In the genomic region with DNA sequence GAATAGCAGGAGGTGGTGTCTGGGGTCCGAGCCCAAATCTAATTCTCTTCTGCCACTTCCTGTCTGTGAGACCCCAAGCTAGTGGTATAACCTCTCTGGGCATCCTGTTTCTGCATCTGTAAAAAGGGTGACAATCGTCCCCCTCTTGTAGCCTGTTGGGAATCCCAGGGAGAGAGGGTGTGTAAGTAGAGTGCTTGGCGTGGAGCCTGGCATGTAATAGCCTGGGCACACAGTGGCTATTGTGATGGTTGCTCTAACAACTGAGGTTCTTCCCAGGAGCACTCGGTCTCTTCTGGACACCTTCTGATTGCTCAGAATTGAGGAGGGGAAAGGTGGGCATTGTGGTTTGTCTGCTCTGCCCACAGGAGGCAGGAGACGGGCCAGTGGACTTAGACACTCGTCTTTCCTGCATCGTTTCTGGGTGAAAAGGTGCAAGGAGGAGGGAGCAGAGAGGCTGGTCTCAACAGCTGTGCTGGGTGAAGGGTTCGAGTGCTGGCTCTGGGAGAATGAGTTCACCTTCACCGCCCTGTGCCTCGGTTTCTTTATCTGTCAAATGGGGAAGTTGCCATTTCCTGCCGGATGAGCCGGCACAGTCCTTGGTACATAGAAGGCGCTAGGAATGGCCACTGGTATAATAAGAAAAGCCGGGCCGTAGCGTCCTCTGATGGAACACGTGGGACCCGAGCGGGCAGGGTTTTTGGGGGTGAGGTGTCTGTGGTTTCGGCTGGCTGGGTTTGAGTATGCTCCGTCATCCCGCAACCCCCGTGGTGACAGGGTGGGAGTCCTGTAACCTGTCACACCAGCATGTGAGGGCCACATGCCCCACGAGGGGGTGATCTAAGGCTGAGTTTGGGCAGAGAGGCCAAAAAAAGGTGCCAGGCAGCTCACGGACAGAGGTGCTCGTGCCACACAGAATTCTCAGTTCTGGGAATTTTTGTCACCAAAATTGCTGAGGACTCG, we compare ENCODE assay signal across 9 cellular contexts. TPM values are rescaled to one million over a fixed set of nuclear protein-coding genes. Genes with fewer than 3 reads are reported as not detected.
DNase-seq lines count a peak whose midpoint lies in the region; ATAC-seq and TF ChIP-seq lines count a peak whose summit lies in the region.
"Had no signal": no experiment of that assay in that cellular context is flagged by ENCODE, and none has a peak within 500 bp of the region (broad histone marks: within the 10 kb centered on the region; RNA-seq: fewer than 3 reads in every experiment).

No MANE protein-coding gene starts in this region.

- H3K9ac ChIP-seq in neuronal stem cell (ENCODE audit: low read depth, low read length, poor library complexity): no peak overlapping the region

- H3K23ac ChIP-seq in neuronal stem cell (ENCODE audit: low read depth, low read length, poor library complexity): no peak overlapping the region

- no peaks in the 10 kb centered on the region for H3K27me3 ChIP-seq in neuronal stem cell (ENCODE audit: control insufficient read depth in 3 of 3, insufficient read depth in 3 of 3, low read depth in 1 of 3, low read length in 3 of 3)

- no peak overlapping the region for H3K4me2 ChIP-seq in neuronal stem cell (ENCODE audit: insufficient read depth, low read length, poor library complexity, severe bottlenecking)

- H3K36me3 ChIP-seq in neuronal stem cell (replicated peaks in 1 of 2; ENCODE audit: control insufficient read depth in 2 of 2, insufficient read depth in 2 of 2, low read length in 2 of 2): peaks cover 4 to 36% of the 10 kb centered on the region in 2 donors

- no peak overlapping the region for H2BK15ac ChIP-seq in neuronal stem cell (ENCODE audit: low read length)

- H3K27ac ChIP-seq in neuronal stem cell (replicated peaks; ENCODE audit: low read length): no peak overlapping the region

- peak overlapping the region; percentile 51 for H3K18ac ChIP-seq in neuronal stem cell (ENCODE audit: low read length)

- H2BK5ac ChIP-seq in neuronal stem cell (ENCODE audit: low read length): no peak overlapping the region

- peak overlapping the region; percentile 3 for H4K8ac ChIP-seq in neuronal stem cell (ENCODE audit: low read depth, low read length)

- no peak overlapping the region for H2BK12ac ChIP-seq in neuronal stem cell (ENCODE audit: low read length)

- no peaks in the 10 kb centered on the region for H3K9me3 ChIP-seq in neuronal stem cell (replicated peaks in 1 of 2; ENCODE audit: control insufficient read depth in 2 of 2, insufficient read depth in 1 of 2, low read depth in 1 of 2, low read length in 2 of 2)

- TF ChIP-seq CTCF in GM12872 (IDR thresholded peaks at IDR 0.05; ENCODE audit: insufficient read depth, low read depth, low read length): peak; percentile 59

- H3K4ac ChIP-seq in neuronal stem cell (ENCODE audit: low read length): no peak overlapping the region

- H2AFZ ChIP-seq in neuronal stem cell (ENCODE audit: low read length): no peak overlapping the region

- peak overlapping the region; percentile 4 for H3K14ac ChIP-seq in neuronal stem cell (ENCODE audit: low read length)

- no peak overlapping the region for H3K4me3 ChIP-seq in neuronal stem cell (ENCODE audit: low read length in 2 of 2)

- WGBS in neuronal stem cell (ENCODE audit: extremely low coverage in 2 of 2, insufficient read length in 2 of 2, insufficient replicate concordance in 1 of 2), 2 donors: no CpG with 5 or more reads among the region's 27 CpGs

- ATAC-seq in HG02759 (IDR thresholded peaks at IDR 0.05; ENCODE audit: unreplicated experiment) (peak; percentile 62), HG03159 (IDR thresholded peaks at IDR 0.05; ENCODE audit: unreplicated experiment) (no peak), HG02970 (IDR thresholded peaks at IDR 0.05; ENCODE audit: low FRiP score, unreplicated experiment) (no peak)

- no peak overlapping the region for H4K91ac ChIP-seq in neuronal stem cell (ENCODE audit: low read depth, low read length, poor library complexity)

- H3K4me1 ChIP-seq in neuronal stem cell (ENCODE audit: control insufficient read depth in 2 of 2, insufficient read depth in 1 of 2, low read depth in 1 of 2, low read length in 2 of 2): peaks cover 3 to 12% of the 10 kb centered on the region in 2 donors

- H2AK5ac ChIP-seq in neuronal stem cell (ENCODE audit: low read depth, low read length): peak overlapping the region; percentile 36

- peak; percentile 27 for DNase-seq in activated gamma-delta T cell treated with anti-CD3 and anti-CD28 coated beads, Interleukin-2, amount 50 U/mL, for 16 hours (ENCODE audit: low read depth)
- DNase-seq in neuronal stem cell (ENCODE audit: low spot score) (no peak), mesenteric fat pad (ENCODE audit: low spot score) (no peak), SKM-1 treated with dmso at 0.1 percent for 144 hours (lab: John Stamatoyannopoulos, UW; ENCODE audit: unreplicated experiment) (no peak)
- DNase-seq: SHP77 had no signal

- H2BK120ac ChIP-seq in neuronal stem cell (ENCODE audit: low read depth, low read length): no peak overlapping the region

- H3K79me1 ChIP-seq in neuronal stem cell (ENCODE audit: low read depth, low read length): peaks cover 25% of the 10 kb centered on the region

RNA-seq across cellular contexts. Expression of a gene that starts 7.2 kb away (rescaled TPM):
- 31.6 TPM for polyA plus RNA-seq in neuronal stem cell (2013, experiment 1 of 2)
- polyA plus RNA-seq in neuronal stem cell (2013, experiment 2 of 2): 32.9 TPM
- total RNA-seq in mesenteric fat pad: 3.2 TPM

RNA-seq across cellular contexts. Expression of a gene that starts 49.7 kb away (rescaled TPM):
- 18.3 TPM for polyA plus RNA-seq in neuronal stem cell (2013, experiment 1 of 2)
- 18.1 TPM for polyA plus RNA-seq in neuronal stem cell (2013, experiment 2 of 2)
- total RNA-seq in mesenteric fat pad: 68.4 TPM
